22 cellular contexts compared by ENCODE assay signal in the genomic region with DNA sequence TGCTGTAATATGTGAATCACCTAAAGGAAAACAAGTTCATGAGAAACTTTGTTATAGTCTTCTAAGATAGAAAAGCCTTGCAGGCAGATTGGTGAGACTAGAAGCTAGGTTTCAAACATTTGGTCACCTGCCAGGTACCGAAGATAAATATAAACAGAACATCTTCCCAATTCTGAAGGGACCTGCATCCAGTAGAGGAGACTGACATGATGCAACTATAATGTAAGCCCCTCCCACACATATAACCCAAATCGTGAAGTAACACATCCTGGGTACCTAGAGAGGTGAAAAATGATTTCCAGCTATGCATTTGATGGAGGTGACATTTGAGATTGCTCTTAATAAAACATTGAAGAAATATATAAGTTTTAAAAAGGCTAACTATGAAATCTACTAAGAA. TPM values are rescaled to one million over a fixed set of nuclear protein-coding genes. Genes with fewer than 3 reads are reported as not detected.
DNase-seq lines count a peak whose midpoint lies in the region; ATAC-seq, FAIRE-seq and TF ChIP-seq lines count a peak whose summit lies in the region.
"Had no signal": no experiment of that assay in that cellular context is flagged by ENCODE, and none has a peak within 500 bp of the region (broad histone marks: within the 10 kb centered on the region; RNA-seq: fewer than 3 reads in every experiment).

No MANE protein-coding gene starts in this region.

- no peak overlapping the region for H3K27ac Mint-ChIP-seq in activated CD4-positive, alpha-beta T cell treated with anti-CD3 and anti-CD28 coated beads for 36 hours
- peak overlapping the region; percentile 68 for H3K27ac Mint-ChIP-seq in activated T-cell treated with anti-CD3 and anti-CD28 coated beads, Interleukin-2, amount 50 U/mL, for 72 hours
- peak overlapping the region; percentile 80 to 88 for H3K27ac Mint-ChIP-seq in stimulated activated naive CD8-positive, alpha-beta T cell treated with anti-CD3 and anti-CD28 coated beads, Interleukin-15, amount 100 ng/mL, for 72 hours
- no peak overlapping the region for H3K27ac Mint-ChIP-seq in T-helper 2 cell treated with Interferon-gamma antibody and Interleukin-4, amounts not matched to agents 5 μg/mL and 100 μg/mL, for 36 hours
- H3K27ac Mint-ChIP-seq: B cell; CD4-positive, alpha-beta T cell; CD8-positive, alpha-beta T cell had no signal

- no peak overlapping the region for H3K4me3 ChIP-seq in K562
- H3K4me3 ChIP-seq: BLaER1 treated with 17β-estradiol and CSF1 and Interleukin-3, amounts not matched to agents 10 nM and 100 nM had no signal

- peak; percentile 36 for ATAC-seq in activated CD4-positive, alpha-beta T cell treated with anti-CD3 and anti-CD28 coated beads for 36 hours
- peak in 1 of 2 donors; percentile 38 for ATAC-seq in activated T-cell treated with anti-CD3 and anti-CD28 coated beads, Interleukin-2, amount 50 U/mL, for 72 hours (replicated peaks in 1 of 2)
- peak; percentile 74 for ATAC-seq in stimulated activated naive CD8-positive, alpha-beta T cell treated with anti-CD3 and anti-CD28 coated beads, Interleukin-15, amount 100 ng/mL, for 72 hours
- no peak for ATAC-seq in stimulated activated naive CD8-positive, alpha-beta T cell treated with anti-CD3 and anti-CD28 coated beads, Interleukin-15, Interleukin-2, amounts not matched to agents 100 U/mL and 50 U/mL, for 24 hours
- ATAC-seq in K562, result peak; percentile 84
- ATAC-seq: CD8-positive, alpha-beta T cell had no signal

- peaks cover 13% of the 10 kb centered on the region; the same call in 2 of the 3 replicates for H3K36me3 ChIP-seq in K562 (ENCODE audit: control insufficient read depth, insufficient read depth, low read length)

- no peaks in the 10 kb centered on the region for H3K27me3 ChIP-seq in K562 (ENCODE audit: control insufficient read depth in 2 of 2, insufficient read depth in 2 of 2, low read length in 2 of 2)
- H3K27me3 ChIP-seq: BLaER1 treated with 17β-estradiol and CSF1 and Interleukin-3, amounts not matched to agents 10 nM and 100 nM had no signal

- H3K4me1 ChIP-seq in K562 (replicated peaks in 1 of 2; ENCODE audit: control insufficient read depth in 2 of 2, insufficient read depth in 2 of 2, low read length in 2 of 2), result no peaks in the 10 kb centered on the region
- H3K4me1 ChIP-seq: BLaER1 treated with 17β-estradiol and CSF1 and Interleukin-3, amounts not matched to agents 10 nM and 100 nM had no signal

- no peak overlapping the region for H3K27ac ChIP-seq in K562 (ENCODE audit: extremely low read depth, low read depth, low read length)
- H3K27ac ChIP-seq: BLaER1 treated with 17β-estradiol and CSF1 and Interleukin-3, amounts not matched to agents 10 nM and 100 nM; C4-2B had no signal

- no peak overlapping the region for H2AFZ ChIP-seq in K562 (ENCODE audit: low read depth, low read length)

- no peak for TF ChIP-seq POLR2A in K562 (conservative IDR thresholded peaks at IDR 0.05)

- intact Hi-C loops in activated CD4-positive, alpha-beta T cell treated with anti-CD3 and anti-CD28 coated beads for 36 hours (cut with DNase I, micrococcal nuclease), result no loop called here
- intact Hi-C loops in K562 (cut with micrococcal nuclease), result no loop called here

- H3K9ac ChIP-seq in K562 (ENCODE audit: insufficient read depth in 1 of 2, low read depth in 2 of 2, low read length in 2 of 2), result no peak overlapping the region
- H3K9ac ChIP-seq: BLaER1 treated with 17β-estradiol and CSF1 and Interleukin-3, amounts not matched to agents 10 nM and 100 nM had no signal

- DNase-seq in activated CD4-positive, alpha-beta T cell treated with anti-CD3 and anti-CD28 coated beads for 36 hours, result no peak
- DNase-seq in activated CD4-positive, alpha-beta T cell treated with anti-CD3 and anti-CD28 coated beads for 4 hours, result no peak
- no peak for DNase-seq in activated T-cell treated with anti-CD3 and anti-CD28 coated beads, Interleukin-2, amount 50 U/mL, for 72 hours
- no peak for DNase-seq in activated T-cell treated with anti-CD3 and anti-CD28 coated beads, Interleukin-2, amount 50 U/mL, for 1 hour
- DNase-seq in stimulated activated naive CD8-positive, alpha-beta T cell treated with anti-CD3 and anti-CD28 coated beads, Interleukin-15, amount 100 ng/mL, for 72 hours, result no peak
- no peak for DNase-seq in stimulated activated naive CD8-positive, alpha-beta T cell treated with anti-CD3 and anti-CD28 coated beads, Interleukin-15, Interleukin-2, amounts not matched to agents 100 U/mL and 50 U/mL, for 24 hours
- DNase-seq in K562 (ENCODE audit: extremely low read depth in 1 of 4, low spot score in 3 of 4), result no peak
- no peak for DNase-seq in T-helper 2 cell treated with Interferon-gamma antibody and Interleukin-4, amounts not matched to agents 5 μg/mL and 100 μg/mL, for 36 hours (ENCODE audit: low spot score)
- DNase-seq: 8988T; ACHN; Caco-2; Calu3; CD4-positive, alpha-beta T cell; CD8-positive, alpha-beta T cell; DMS79 treated with DMSO at 0.1 percent for 48 hours; GF-D8 had no signal

- WGBS in K562 (ENCODE audit: insufficient coverage, low coverage, missing lambda C conversion rate), result 35% methylated on average over 2 of the region's 2 CpGs

- no peak overlapping the region for H3K4me3 Mint-ChIP-seq in activated CD4-positive, alpha-beta T cell treated with anti-CD3 and anti-CD28 coated beads for 36 hours
- H3K4me3 Mint-ChIP-seq in activated T-cell treated with anti-CD3 and anti-CD28 coated beads, Interleukin-2, amount 50 U/mL, for 72 hours, result no peak overlapping the region
- H3K4me3 Mint-ChIP-seq in stimulated activated naive CD8-positive, alpha-beta T cell treated with anti-CD3 and anti-CD28 coated beads, Interleukin-15, amount 100 ng/mL, for 72 hours, result no peak overlapping the region
- H3K4me3 Mint-ChIP-seq in T-helper 2 cell treated with Interferon-gamma antibody and Interleukin-4, amounts not matched to agents 5 μg/mL and 100 μg/mL, for 36 hours, result no peak overlapping the region
- H3K4me3 Mint-ChIP-seq: B cell; CD4-positive, alpha-beta T cell; CD8-positive, alpha-beta T cell had no signal

- POLR2A ChIA-PET in activated CD4-positive, alpha-beta T cell treated with anti-CD3 and anti-CD28 coated beads for 36 hours (lab: Charles Lee), result no interaction called here
- POLR2A ChIA-PET in K562 (lab: Yijun Ruan, JAX), result no interaction called here

- FAIRE-seq in K562 (lab: Jason Lieb, UNC), result no peak
- FAIRE-seq: D721Med, GM12891, GM19239 had no signal

- CTCF ChIA-PET in activated CD4-positive, alpha-beta T cell treated with anti-CD3 and anti-CD28 coated beads for 36 hours (lab: Charles Lee), result no interaction called here
- CTCF ChIA-PET in K562 (lab: Yijun Ruan, JAX; ENCODE audit: low intra/inter-chr PET ratio), result no interaction called here

- in situ Hi-C loops in K562 (cut with MboI), result no loop called here

- H3K9me3 Mint-ChIP-seq in activated CD4-positive, alpha-beta T cell treated with anti-CD3 and anti-CD28 coated beads for 36 hours (ENCODE audit: low read depth), result no peaks in the 10 kb centered on the region
- H3K9me3 Mint-ChIP-seq in activated T-cell treated with anti-CD3 and anti-CD28 coated beads, Interleukin-2, amount 50 U/mL, for 72 hours, result no peaks in the 10 kb centered on the region
- H3K9me3 Mint-ChIP-seq in stimulated activated naive CD8-positive, alpha-beta T cell treated with anti-CD3 and anti-CD28 coated beads, Interleukin-15, amount 100 ng/mL, for 72 hours, result no peaks in the 10 kb centered on the region
- H3K9me3 Mint-ChIP-seq in T-helper 2 cell treated with Interferon-gamma antibody and Interleukin-4, amounts not matched to agents 5 μg/mL and 100 μg/mL, for 36 hours, result no peaks in the 10 kb centered on the region
- H3K9me3 Mint-ChIP-seq: CD4-positive, alpha-beta T cell; CD8-positive, alpha-beta T cell had no signal

- no peaks in the 10 kb centered on the region for H3K27me3 Mint-ChIP-seq in activated CD4-positive, alpha-beta T cell treated with anti-CD3 and anti-CD28 coated beads for 36 hours
- no peaks in the 10 kb centered on the region for H3K27me3 Mint-ChIP-seq in activated T-cell treated with anti-CD3 and anti-CD28 coated beads, Interleukin-2, amount 50 U/mL, for 72 hours (ENCODE audit: low read depth)
- no peaks in the 10 kb centered on the region for H3K27me3 Mint-ChIP-seq in stimulated activated naive CD8-positive, alpha-beta T cell treated with anti-CD3 and anti-CD28 coated beads, Interleukin-15, amount 100 ng/mL, for 72 hours
- no peaks in the 10 kb centered on the region for H3K27me3 Mint-ChIP-seq in T-helper 2 cell treated with Interferon-gamma antibody and Interleukin-4, amounts not matched to agents 5 μg/mL and 100 μg/mL, for 36 hours (ENCODE audit: low read depth)
- H3K27me3 Mint-ChIP-seq: B cell; CD4-positive, alpha-beta T cell had no signal

- 0 out of 2 replicates have a peak, but pooled peaks have one; percentile 16 for TF ChIP-seq EP300 in K562 (IDR thresholded peaks at IDR 0.05; ENCODE audit: low read length)

- H3K79me2 ChIP-seq in K562 (ENCODE audit: control insufficient read depth, insufficient read depth, low read length), result no peaks in the 10 kb centered on the region

- TF ChIP-seq CTCF in K562 (IDR thresholded peaks at IDR 0.05 in 2 of 3, conservative IDR thresholded peaks at IDR 0.05 in 1 of 3; ENCODE audit: insufficient read depth in 2 of 3, low read depth in 1 of 3, low read length in 3 of 3), result no peak

- TF ChIP-seq RAD21 in K562 (CRISPR knock-in tag; conservative IDR thresholded peaks at IDR 0.05 in 1 of 2, IDR thresholded peaks at IDR 0.05 in 1 of 2), result no peak

- peaks cover 8% of the 10 kb centered on the region for H3K36me3 Mint-ChIP-seq in activated CD4-positive, alpha-beta T cell treated with anti-CD3 and anti-CD28 coated beads for 36 hours (ENCODE audit: low read depth)
- H3K36me3 Mint-ChIP-seq in activated T-cell treated with anti-CD3 and anti-CD28 coated beads, Interleukin-2, amount 50 U/mL, for 72 hours (ENCODE audit: insufficient read depth in 2 of 2), result no peaks in the 10 kb centered on the region
- peaks cover 11% of the 10 kb centered on the region for H3K36me3 Mint-ChIP-seq in T-helper 2 cell treated with Interferon-gamma antibody and Interleukin-4, amounts not matched to agents 5 μg/mL and 100 μg/mL, for 36 hours (ENCODE audit: low read depth)

- H3K4me2 ChIP-seq in K562 (ENCODE audit: insufficient read depth, low read length), result no peak overlapping the region
- H3K4me2 ChIP-seq: BLaER1 treated with 17β-estradiol and CSF1 and Interleukin-3, amounts not matched to agents 10 nM and 100 nM had no signal

- no TSS peak for BruUV-seq in K562 (replicated peaks; lab: Mats Ljungman, UMichigan)

- H4K20me1 ChIP-seq in K562 (replicated peaks; ENCODE audit: control insufficient read depth, insufficient read depth, low read length), result no peaks in the 10 kb centered on the region
- H4K20me1 ChIP-seq: BLaER1 treated with 17β-estradiol and CSF1 and Interleukin-3, amounts not matched to agents 10 nM and 100 nM had no signal

- H3K9me1 ChIP-seq in K562 (ENCODE audit: control insufficient read depth, insufficient read depth, low read length), result no peaks in the 10 kb centered on the region

- H3K9me3 ChIP-seq in K562 (replicated peaks; ENCODE audit: control insufficient read depth, insufficient read depth, low read depth, low read length), result no peaks in the 10 kb centered on the region
- H3K9me3 ChIP-seq: BLaER1 treated with 17β-estradiol and CSF1 and Interleukin-3, amounts not matched to agents 10 nM and 100 nM; Caco-2 had no signal

- H3K4me1 Mint-ChIP-seq in activated CD4-positive, alpha-beta T cell treated with anti-CD3 and anti-CD28 coated beads for 36 hours, result no peaks in the 10 kb centered on the region
- H3K4me1 Mint-ChIP-seq in activated T-cell treated with anti-CD3 and anti-CD28 coated beads, Interleukin-2, amount 50 U/mL, for 72 hours (ENCODE audit: low read depth), result no peaks in the 10 kb centered on the region
- no peaks in the 10 kb centered on the region for H3K4me1 Mint-ChIP-seq in stimulated activated naive CD8-positive, alpha-beta T cell treated with anti-CD3 and anti-CD28 coated beads, Interleukin-15, amount 100 ng/mL, for 72 hours
- H3K4me1 Mint-ChIP-seq in T-helper 2 cell treated with Interferon-gamma antibody and Interleukin-4, amounts not matched to agents 5 μg/mL and 100 μg/mL, for 36 hours (ENCODE audit: low read depth), result no peaks in the 10 kb centered on the region
- H3K4me1 Mint-ChIP-seq: B cell had no signal

RNA-seq across cellular contexts. Expression of a gene that starts 29.9 kb away (rescaled TPM):
- 1 to 10 TPM; 3.5 to 4.0 TPM for total RNA-seq in activated CD4-positive, alpha-beta T cell treated with anti-CD3 and anti-CD28 coated beads for 36 hours
- 1 to 10 TPM; 2.7 to 3.9 TPM for total RNA-seq in activated T-cell treated with anti-CD3 and anti-CD28 coated beads, Interleukin-2, amount 50 U/mL, for 72 hours
- total RNA-seq in K562 (2011; cell fraction: chromatin; rRNA removed; ENCODE audit: low replicate concordance), result 4.5 and 25.4 TPM in 2 replicates
- 2.8 and 3.0 TPM in 2 replicates for total RNA-seq in K562 (2011; cell fraction: nucleolus; rRNA removed)
- 6.5 and 9.8 TPM in 2 replicates for total RNA-seq in K562 (2011; cell fraction: nucleoplasm; rRNA removed)
- total RNA-seq in K562 (2014; rRNA removed) (3.0 and 4.8 TPM in 2 replicates), K562 (2014; rRNA removed; fragmentation: Illumina TruSeq; extraction: Trizol) (8.4 and 9.4 TPM in 2 replicates), K562 (2015; rRNA removed; fragmentation: Illumina TruSeq; extraction: Trizol) (8.1 and 8.7 TPM in 2 replicates), K562 (2021) (4.7 and 4.8 TPM in 2 replicates)
- polyA plus RNA-seq in K562 (2011; rRNA removed) (6.6 and 8.5 TPM in 2 replicates), K562 (2014; fragmentation: Illumina TruSeq; extraction: Trizol) (8.6 and 9.5 TPM in 2 replicates), K562 (2014; fragmentation: Nextera tagmentation; extraction: Ambion mirVana) (10 to 100 TPM; 12.1 to 14.5 TPM), K562 (2014; rRNA removed) (8.3 and 8.6 TPM in 2 replicates)
- 1.1 and 2.4 TPM in 2 replicates for polyA plus RNA-seq in K562 (2011; cell fraction: cytosol; rRNA removed)
- 1.4 and 3.2 TPM in 2 replicates for polyA plus RNA-seq in K562 (2011; cell fraction: nucleus; rRNA removed)
- 4.3 and 4.8 TPM in 2 replicates for polyA plus RNA-seq in K562 (2012)
- 8.3 and 10.3 TPM in 2 replicates for polyA minus RNA-seq in K562 (2011; rRNA and poly(A)+ RNA removed)
- polyA minus RNA-seq in K562 (2011; cell fraction: cytosol; rRNA and poly(A)+ RNA removed), result 1.1 and 1.5 TPM in 2 replicates
- polyA minus RNA-seq in K562 (2011; cell fraction: nucleus; rRNA and poly(A)+ RNA removed), result 4.0 and 8.0 TPM in 2 replicates

RNA-seq across cellular contexts. Expression of a gene that starts 29.9 kb away (rescaled TPM):
- 10 to 100 TPM; 11.2 to 20.7 TPM for total RNA-seq in activated CD4-positive, alpha-beta T cell treated with anti-CD3 and anti-CD28 coated beads for 36 hours
- total RNA-seq in activated T-cell treated with anti-CD3 and anti-CD28 coated beads, Interleukin-2, amount 50 U/mL, for 72 hours, result 10 to 100 TPM; 23.4 to 29.5 TPM
- 12.8 and 32.0 TPM in 2 replicates for total RNA-seq in K562 (2011; cell fraction: chromatin; rRNA removed; ENCODE audit: low replicate concordance)
- 3.8 and 4.5 TPM in 2 replicates for total RNA-seq in K562 (2011; cell fraction: nucleolus; rRNA removed)
- total RNA-seq in K562 (2011; cell fraction: nucleoplasm; rRNA removed), result 8.4 and 14.3 TPM in 2 replicates
- total RNA-seq in K562 (2014; rRNA removed) (13.3 and 17.0 TPM in 2 replicates), K562 (2014; rRNA removed; fragmentation: Illumina TruSeq; extraction: Trizol) (30.9 and 36.2 TPM in 2 replicates), K562 (2015; rRNA removed; fragmentation: Illumina TruSeq; extraction: Trizol) (21.9 and 22.2 TPM in 2 replicates), K562 (2021) (16.2 and 17.3 TPM in 2 replicates)
- polyA plus RNA-seq in K562 (2011; rRNA removed) (35.3 and 43.8 TPM in 2 replicates), K562 (2014; fragmentation: Illumina TruSeq; extraction: Trizol) (19.6 and 22.4 TPM in 2 replicates), K562 (2014; fragmentation: Nextera tagmentation; extraction: Ambion mirVana) (10 to 100 TPM; 30.7 to 32.9 TPM), K562 (2014; rRNA removed) (24.0 and 24.5 TPM in 2 replicates)
- 4.2 and 7.8 TPM in 2 replicates for polyA plus RNA-seq in K562 (2011; cell fraction: cytosol; rRNA removed)
- 12.2 and 18.4 TPM in 2 replicates for polyA plus RNA-seq in K562 (2011; cell fraction: nucleus; rRNA removed)
- polyA plus RNA-seq in K562 (2012), result 13.8 and 15.4 TPM in 2 replicates
- 28.9 and 30.8 TPM in 2 replicates for polyA minus RNA-seq in K562 (2011; rRNA and poly(A)+ RNA removed)
- 6.2 and 9.4 TPM in 2 replicates for polyA minus RNA-seq in K562 (2011; cell fraction: cytosol; rRNA and poly(A)+ RNA removed)
- polyA minus RNA-seq in K562 (2011; cell fraction: nucleus; rRNA and poly(A)+ RNA removed), result 4.8 and 7.3 TPM in 2 replicates

RNA-seq across cellular contexts. Expression of a gene that starts 30.6 kb away (rescaled TPM):
- total RNA-seq in activated CD4-positive, alpha-beta T cell treated with anti-CD3 and anti-CD28 coated beads for 36 hours, result 1 to 10 TPM; 3.5 to 6.0 TPM
- total RNA-seq in activated T-cell treated with anti-CD3 and anti-CD28 coated beads, Interleukin-2, amount 50 U/mL, for 72 hours, result 1 to 10 TPM; 8.5 to 9.8 TPM
- 14.1 and 17.5 TPM in 2 replicates for total RNA-seq in K562 (2011; cell fraction: chromatin; rRNA removed; ENCODE audit: low replicate concordance)
- 4.7 and 5.8 TPM in 2 replicates for total RNA-seq in K562 (2011; cell fraction: nucleolus; rRNA removed)
- 9.1 and 9.5 TPM in 2 replicates for total RNA-seq in K562 (2011; cell fraction: nucleoplasm; rRNA removed)
- 5.2 and 8.5 TPM in 2 replicates for total RNA-seq in K562 (2014; rRNA removed)
- 6.3 and 8.5 TPM in 2 replicates for total RNA-seq in K562 (2014; rRNA removed; fragmentation: Illumina TruSeq; extraction: Trizol)
- 4.3 and 4.9 TPM in 2 replicates for total RNA-seq in K562 (2015; rRNA removed; fragmentation: Illumina TruSeq; extraction: Trizol)
- total RNA-seq in K562 (2021), result 5.6 and 5.9 TPM in 2 replicates
- polyA plus RNA-seq in K562 (2011; rRNA removed), result 4.6 and 6.1 TPM in 2 replicates
- polyA plus RNA-seq in K562 (2011; cell fraction: cytosol; rRNA removed), result 3.0 and 3.6 TPM in 2 replicates
- polyA plus RNA-seq in K562 (2011; cell fraction: nucleus; rRNA removed), result 8.9 and 9.7 TPM in 2 replicates
- 3.1 and 3.4 TPM in 2 replicates for polyA plus RNA-seq in K562 (2012)
- polyA plus RNA-seq in K562 (2014; fragmentation: Illumina TruSeq; extraction: Trizol), result 3.7 and 4.1 TPM in 2 replicates
- 1 to 10 TPM; 2.4 to 2.6 TPM for polyA plus RNA-seq in K562 (2014; fragmentation: Nextera tagmentation; extraction: Ambion mirVana)
- polyA plus RNA-seq in K562 (2014; rRNA removed), result 2.7 and 3.5 TPM in 2 replicates
- polyA minus RNA-seq in K562 (2011; rRNA and poly(A)+ RNA removed), result 20.7 and 25.4 TPM in 2 replicates
- polyA minus RNA-seq in K562 (2011; cell fraction: cytosol; rRNA and poly(A)+ RNA removed), result 4.3 and 6.7 TPM in 2 replicates
- polyA minus RNA-seq in K562 (2011; cell fraction: nucleus; rRNA and poly(A)+ RNA removed), result 13.6 and 22.2 TPM in 2 replicates

Comparison
In these comparisons a context has a peak if more than half of its experiments do, and no peak if none do; other contexts are left out.
1. H3K27ac Mint-ChIP-seq: peak in activated T-cell treated with anti-CD3 and anti-CD28 coated beads, Interleukin-2, amount 50 U/mL, for 72 hours (single experiment) and stimulated activated naive CD8-positive, alpha-beta T cell treated with anti-CD3 and anti-CD28 coated beads, Interleukin-15, amount 100 ng/mL, for 72 hours (2 of 2); none in activated CD4-positive, alpha-beta T cell treated with anti-CD3 and anti-CD28 coated beads for 36 hours (single experiment) and T-helper 2 cell treated with Interferon-gamma antibody and Interleukin-4, amounts not matched to agents 5 μg/mL and 100 μg/mL, for 36 hours (single experiment).